In genomic region chr18:58556333-58557012, GRCh38 we compare ENCODE assay signal across 14 cellular contexts.
A peak's percentile ranks its signal among the peaks of the same experiment; 100 is the strongest.
DNase-seq lines count a peak whose midpoint lies in the region; ATAC-seq and TF ChIP-seq lines count a peak whose summit lies in the region.
"Had no signal": no experiment of that assay in that cellular context is flagged by ENCODE, and none has a peak within 500 bp of the region (broad histone marks: within the 10 kb centered on the region; RNA-seq: fewer than 3 reads in every experiment).

No MANE protein-coding gene starts in this region.

- H3K9ac ChIP-seq in neural cell (ENCODE audit: low read length): peak overlapping the region; percentile 46

- H3F3A ChIP-seq in neural cell (ENCODE audit: insufficient read depth, low read length, poor library complexity, severe bottlenecking): no peaks in the 10 kb centered on the region

- intact Hi-C loops in body of pancreas (cut with DNase I): no loop called here

- TF ChIP-seq RAD21 in neural cell (conservative IDR thresholded peaks at IDR 0.05): peak; percentile 14

- WGBS in body of pancreas, 2 donors: 33 to 37% methylated on average over 13 of the region's 13 CpGs

- TF ChIP-seq POLR2A in body of pancreas (IDR thresholded peaks at IDR 0.05): no peak

- no peaks in the 10 kb centered on the region for H3K36me3 ChIP-seq in body of pancreas (replicated peaks in 1 of 2; ENCODE audit: insufficient read depth in 1 of 2, low read depth in 2 of 2)
- no peaks in the 10 kb centered on the region for H3K36me3 ChIP-seq in neural cell (ENCODE audit: insufficient read depth, low read length)
- H3K36me3 ChIP-seq: SJCRH30 had no signal

- no peak overlapping the region for H3K4me2 ChIP-seq in neural cell (ENCODE audit: low read length)

- peak in 2 of 4 donors; percentile 15 to 32 for DNase-seq in body of pancreas
- no peak for DNase-seq in SW 1271 (lab: John Stamatoyannopoulos, UW)
- no peak for DNase-seq in HUDEP-2 (lab: John Stamatoyannopoulos, UW; ENCODE audit: unreplicated experiment in 76 of 76)
- no peak for DNase-seq in NCI-H2029 (lab: John Stamatoyannopoulos, UW)
- no peak for DNase-seq in stimulated activated CD8-positive, alpha-beta memory T cell treated with anti-CD3 and anti-CD28 coated beads, Interleukin-4, amount 100 ng/mL, for 48 hours
- DNase-seq: activated CD4-positive, alpha-beta memory T cell treated with anti-CD3 and anti-CD28 coated beads for 36 hours; CD4-positive, alpha-beta memory T cell; natural killer cell; NCI-H2171 treated with DMSO at 0.1 percent for 48 hours; SJCRH30; stimulated activated CD4-positive, alpha-beta T cell treated with anti-CD3 and anti-CD28 coated beads, Interleukin-4, amount 100 ng/mL, for 1 hour had no signal

- no peaks in the 10 kb centered on the region for H4K20me1 ChIP-seq in neural cell (ENCODE audit: insufficient read depth)

- no peak overlapping the region for H2AFZ ChIP-seq in neural cell (ENCODE audit: low read depth, low read length)

- peak; percentile 35 for ATAC-seq in GM18502 (IDR thresholded peaks at IDR 0.05; ENCODE audit: poor library complexity, unreplicated experiment)
- peak; percentile 28 for ATAC-seq in HG03025 (IDR thresholded peaks at IDR 0.05; ENCODE audit: low FRiP score, unreplicated experiment)
- peak; percentile 33 for ATAC-seq in body of pancreas
- ATAC-seq: natural killer cell had no signal

- TF ChIP-seq EP300 in neural cell (conservative IDR thresholded peaks at IDR 0.05; ENCODE audit: poor library complexity, severe bottlenecking): no peak

- H3K4me1 ChIP-seq in body of pancreas: no peaks in the 10 kb centered on the region
- H3K4me1 ChIP-seq: SJCRH30 had no signal

- no peaks in the 10 kb centered on the region for H3K79me2 ChIP-seq in neural cell (replicated peaks; ENCODE audit: insufficient read depth, low read length)

- no peak for TF ChIP-seq CTCF in body of pancreas (IDR thresholded peaks at IDR 0.05)
- no peak for TF ChIP-seq CTCF in neural cell (IDR thresholded peaks at IDR 0.05; ENCODE audit: poor library complexity, severe bottlenecking)

- H3K4me3 ChIP-seq in body of pancreas (no peak overlapping the region), neural cell (ENCODE audit: low read length) (peak overlapping the region; percentile 39)
- H3K4me3 ChIP-seq: SJCRH30 had no signal

- H3K27ac ChIP-seq in body of pancreas: no peak overlapping the region
- H3K27ac ChIP-seq in neural cell (ENCODE audit: low read length): peak overlapping the region; percentile 64
- H3K27ac ChIP-seq: SJCRH30 had no signal

- H3K27me3 ChIP-seq in body of pancreas: no peaks in the 10 kb centered on the region
- no peaks in the 10 kb centered on the region for H3K27me3 ChIP-seq in neural cell (ENCODE audit: insufficient read depth, low read depth, low read length)
- H3K27me3 ChIP-seq: SJCRH30 had no signal

- H3K9me2 ChIP-seq in neural cell (ENCODE audit: insufficient read depth, low read length): no peaks in the 10 kb centered on the region

- H3K9me3 ChIP-seq in body of pancreas (no peaks in the 10 kb centered on the region), neural cell (ENCODE audit: low read length) (no peaks in the 10 kb centered on the region)
- H3K9me3 ChIP-seq: SJCRH30 had no signal

TF ChIP-seq in neural cell, 6 proteins besides CTCF, POLR2A, EP300 and RAD21:
- TF ChIP-seq POLR2AphosphoS5 (IDR thresholded peaks at IDR 0.05) (peak; percentile 53), MXI1 (conservative IDR thresholded peaks at IDR 0.05; ENCODE audit: poor library complexity, severe bottlenecking) (no peak)
